11 cellular contexts compared by ENCODE assay signal in genomic region chr5:146283344-146283761, GRCh38. TPM values are rescaled to one million over a fixed set of nuclear protein-coding genes. Genes with fewer than 3 reads are reported as not detected.
DNase-seq lines count a peak whose midpoint lies in the region; ATAC-seq, FAIRE-seq and TF ChIP-seq lines count a peak whose summit lies in the region.
"Had no signal": no experiment of that assay in that cellular context is flagged by ENCODE, and none has a peak within 500 bp of the region (broad histone marks: within the 10 kb centered on the region; RNA-seq: fewer than 3 reads in every experiment).

No MANE protein-coding gene starts in this region.

- dilution Hi-C loops in keratinocyte (cut with MboI; ENCODE audit: extremely low pct_ligation_motif_present, low sequenced_read_pairs) = no loop called here

- DNase-seq in astrocyte (ENCODE audit: low read depth) (peak; percentile 97), keratinocyte (ENCODE audit: low read depth, low spot score) (peak; percentile 86), NCI-H2081 (lab: John Stamatoyannopoulos, UW) (no peak), amygdala (lab: John Stamatoyannopoulos, UW) (no peak), NCI-H1417 (lab: John Stamatoyannopoulos, UW) (no peak)
- DNase-seq: CD8-positive, alpha-beta memory T cell; NCI-H2171 had no signal

- H3K4me3 ChIP-seq in ACC112 (ENCODE audit: low read depth, low read length) (peak overlapping the region; percentile 8; the same call in 1 of the 2 replicates), HEK293 (ENCODE audit: low read depth, low read length) (no peak overlapping the region), astrocyte (ENCODE audit: insufficient read depth, low read depth, low read length) (peak overlapping the region; percentile 17), keratinocyte (ENCODE audit: control insufficient read depth in 2 of 3, extremely low read depth in 1 of 3, insufficient read depth in 2 of 3, low read depth in 1 of 3, low read length in 3 of 3) (peak overlapping the region in 2 of 3 experiments; percentile 18 to 59)
- H3K4me3 ChIP-seq: HAP-1 had no signal

- FAIRE-seq in astrocyte (lab: Jason Lieb, UNC) = no peak
- FAIRE-seq in keratinocyte (lab: Jason Lieb, UNC) = peak; percentile 94

- H3K36me3 ChIP-seq in ACC112 (ENCODE audit: insufficient read depth, low read length) (peaks cover 14% of the 10 kb centered on the region; the same call in 1 of the 2 replicates), HEK293 (ENCODE audit: control insufficient read depth in 2 of 2, insufficient read depth in 1 of 2, low read length in 2 of 2) (peaks cover 42 to 49% of the 10 kb centered on the region in 2 experiments), astrocyte (ENCODE audit: insufficient read depth, low read length) (peaks cover 13% of the 10 kb centered on the region), keratinocyte (ENCODE audit: control insufficient read depth in 2 of 2, extremely low read depth in 1 of 2, insufficient read depth in 2 of 2, low read length in 2 of 2) (peaks cover 0 to 2% of the 10 kb centered on the region in 2 experiments)

- peaks cover 34% of the 10 kb centered on the region for H3K4me1 Mint-ChIP-seq in astrocyte (ENCODE audit: low read depth, unreplicated experiment)

- H2AFZ ChIP-seq in ACC112 (ENCODE audit: low read length, unreplicated experiment) (no peak overlapping the region), astrocyte (ENCODE audit: low read depth, low read length) (no peak overlapping the region), keratinocyte (ENCODE audit: control insufficient read depth, low read length) (no peak overlapping the region)

- H3K36me3 Mint-ChIP-seq in astrocyte (ENCODE audit: low read depth, unreplicated experiment) = peaks cover 2% of the 10 kb centered on the region

- CTCF ChIA-PET in HEK293 (lab: Yijun Ruan, JAX) = no interaction called here

- H3K9ac ChIP-seq in astrocyte (ENCODE audit: low read length) (peak overlapping the region; percentile 66), keratinocyte (ENCODE audit: control insufficient read depth, extremely low read depth, insufficient read depth, low read length) (peak overlapping the region; percentile 35)

- TF ChIP-seq CTCF in HEK293 (tag by site-specific recombination; IDR thresholded peaks at IDR 0.05) = no peak
- TF ChIP-seq CTCF in astrocyte (IDR thresholded peaks at IDR 0.05; ENCODE audit: insufficient read depth, low read depth, low read length) = no peak
- no peak for TF ChIP-seq CTCF in keratinocyte (optimal IDR thresholded peaks at IDR 0.05 in 1 of 3, IDR thresholded peaks at IDR 0.05 in 1 of 3, conservative IDR thresholded peaks at IDR 0.05 in 1 of 3; ENCODE audit: extremely low read depth in 1 of 3, insufficient read depth in 2 of 3, low read length in 3 of 3)

- H3K9me3 Mint-ChIP-seq in astrocyte (ENCODE audit: unreplicated experiment) = no peaks in the 10 kb centered on the region
- H3K9me3 Mint-ChIP-seq: CD8-positive, alpha-beta memory T cell had no signal

- peak overlapping the region; percentile 79 for H3K4me2 ChIP-seq in astrocyte (ENCODE audit: low read length)
- H3K4me2 ChIP-seq in keratinocyte (ENCODE audit: control insufficient read depth, extremely low read depth, insufficient read depth, low read depth, low read length) = peak overlapping the region; percentile 84

- H3K4me1 ChIP-seq in ACC112 (ENCODE audit: control insufficient read depth, insufficient read depth, low read length, unreplicated experiment) (peaks cover 19% of the 10 kb centered on the region), HEK293 (ENCODE audit: control insufficient read depth, insufficient read depth, low read length) (no peaks in the 10 kb centered on the region), astrocyte (ENCODE audit: insufficient read depth, low read length) (peaks cover 13% of the 10 kb centered on the region), keratinocyte (ENCODE audit: control insufficient read depth, extremely low read depth, insufficient read depth, low read length) (peaks cover 18% of the 10 kb centered on the region)
- H3K4me1 ChIP-seq: HAP-1 had no signal

- no peaks in the 10 kb centered on the region for H3K27me3 Mint-ChIP-seq in astrocyte (ENCODE audit: low read depth, unreplicated experiment)
- H3K27me3 Mint-ChIP-seq: CD8-positive, alpha-beta memory T cell had no signal

- no peaks in the 10 kb centered on the region for H3K27me3 ChIP-seq in ACC112 (ENCODE audit: insufficient read depth, low read length)
- no peaks in the 10 kb centered on the region for H3K27me3 ChIP-seq in astrocyte (ENCODE audit: insufficient read depth, low read length)
- no peaks in the 10 kb centered on the region for H3K27me3 ChIP-seq in keratinocyte (ENCODE audit: control insufficient read depth, extremely low read depth, insufficient read depth, low read length)

- H3K27ac Mint-ChIP-seq in astrocyte (ENCODE audit: unreplicated experiment) = peak overlapping the region; percentile 97

- H3K79me2 ChIP-seq in ACC112 (ENCODE audit: control insufficient read depth, insufficient read depth, low read length, unreplicated experiment) (no peaks in the 10 kb centered on the region), astrocyte (ENCODE audit: insufficient read depth, low read length) (no peaks in the 10 kb centered on the region), keratinocyte (ENCODE audit: control insufficient read depth, insufficient read depth, low read length) (no peaks in the 10 kb centered on the region)

- no peaks in the 10 kb centered on the region for H4K20me1 ChIP-seq in astrocyte (ENCODE audit: insufficient read depth, low read length)
- no peaks in the 10 kb centered on the region for H4K20me1 ChIP-seq in keratinocyte (ENCODE audit: control insufficient read depth, extremely low read depth, insufficient read depth, low read length)

- H3K4me3 Mint-ChIP-seq in astrocyte (ENCODE audit: unreplicated experiment) = peak overlapping the region; percentile 60
- H3K4me3 Mint-ChIP-seq: CD8-positive, alpha-beta memory T cell had no signal

- H3K9me3 ChIP-seq in HEK293 (ENCODE audit: control insufficient read depth, insufficient read depth, low read depth, low read length) = no peaks in the 10 kb centered on the region
- H3K9me3 ChIP-seq in astrocyte (ENCODE audit: insufficient read depth, low read depth, low read length) = no peaks in the 10 kb centered on the region
- no peaks in the 10 kb centered on the region for H3K9me3 ChIP-seq in keratinocyte (ENCODE audit: control insufficient read depth, low read depth, low read length)
- H3K9me3 ChIP-seq: HAP-1 had no signal

- ATAC-seq in HG02798 (IDR thresholded peaks at IDR 0.05; ENCODE audit: poor library complexity, unreplicated experiment) = no peak

- H3K27ac ChIP-seq in ACC112 (ENCODE audit: low read depth, low read length) (peak overlapping the region; percentile 79), HEK293 (ENCODE audit: extremely low read depth, low read depth, low read length) (no peak overlapping the region), astrocyte (ENCODE audit: low read depth, low read length) (peak overlapping the region; percentile 82), keratinocyte (ENCODE audit: control insufficient read depth, insufficient read depth, low read length) (peak overlapping the region; percentile 75)

- H3K9me1 ChIP-seq in keratinocyte (ENCODE audit: control insufficient read depth, extremely low read depth, insufficient read depth, low read length) = no peaks in the 10 kb centered on the region

- POLR2A ChIA-PET in HEK293 (lab: Yijun Ruan, JAX) = no interaction called here

TF ChIP-seq in HEK293, 187 proteins besides CTCF, POLR2A, EP300 and RAD21 (continues in another document):
- TF ChIP-seq ZNF366 (tag by site-specific recombination; conservative IDR thresholded peaks at IDR 0.05) = peak; percentile 38; the same call in 1 of the 2 replicates
- TF ChIP-seq PRDM10 (tag by site-specific recombination; IDR thresholded peaks at IDR 0.05) = peak; percentile 74
- 0 out of 2 replicates have a peak, but pooled peaks have one; percentile 32 for TF ChIP-seq ZEB2 (tag by site-specific recombination; IDR thresholded peaks at IDR 0.05)
- TF ChIP-seq REPIN1 (tag by site-specific recombination; IDR thresholded peaks at IDR 0.05; ENCODE audit: low read depth) = no peak

RNA-seq across cellular contexts. Expression of gene POU4F3, which starts 55.3 kb away (rescaled TPM):
- 0.18 TPM in 1 of 2 replicates, not detected in the other for total RNA-seq in astrocyte
- 0.02 to 0.04 TPM (median 0.03 TPM) in 3 replicates for polyA plus RNA-seq in keratinocyte
- polyA plus RNA-seq in keratinocyte (2011; ENCODE audit: low read depth) = not detected
- 0.03 TPM in 1 of 2 replicates, not detected in the other for polyA plus RNA-seq in keratinocyte (2011; cell fraction: cytosol; rRNA removed)
- polyA plus RNA-seq in keratinocyte (2011; cell fraction: nucleus; rRNA removed) = 0.09 and 0.12 TPM in 2 replicates
- polyA plus RNA-seq in keratinocyte (2012; ENCODE audit: low replicate concordance) = 0.13 TPM in 1 of 2 replicates, not detected in the other
- polyA minus RNA-seq in keratinocyte = not detected in 3 replicates
- polyA minus RNA-seq in keratinocyte (2011; cell fraction: cytosol; rRNA and poly(A)+ RNA removed) = not detected
- not detected in 2 replicates for polyA minus RNA-seq in keratinocyte (2011; cell fraction: nucleus; rRNA and poly(A)+ RNA removed)
- polyA plus RNA-seq: CD8-positive, alpha-beta memory T cell had no signal

Comparison
In these comparisons a context has a peak if more than half of its experiments do, and no peak if none do; other contexts are left out.
1. DNase-seq: peak in astrocyte (single experiment) and keratinocyte (single experiment); none in NCI-H2081 (0 of 2), amygdala (0 of 56) and NCI-H1417 (0 of 3).